1 cellular context compared by ENCODE assay signal in the genomic region with DNA sequence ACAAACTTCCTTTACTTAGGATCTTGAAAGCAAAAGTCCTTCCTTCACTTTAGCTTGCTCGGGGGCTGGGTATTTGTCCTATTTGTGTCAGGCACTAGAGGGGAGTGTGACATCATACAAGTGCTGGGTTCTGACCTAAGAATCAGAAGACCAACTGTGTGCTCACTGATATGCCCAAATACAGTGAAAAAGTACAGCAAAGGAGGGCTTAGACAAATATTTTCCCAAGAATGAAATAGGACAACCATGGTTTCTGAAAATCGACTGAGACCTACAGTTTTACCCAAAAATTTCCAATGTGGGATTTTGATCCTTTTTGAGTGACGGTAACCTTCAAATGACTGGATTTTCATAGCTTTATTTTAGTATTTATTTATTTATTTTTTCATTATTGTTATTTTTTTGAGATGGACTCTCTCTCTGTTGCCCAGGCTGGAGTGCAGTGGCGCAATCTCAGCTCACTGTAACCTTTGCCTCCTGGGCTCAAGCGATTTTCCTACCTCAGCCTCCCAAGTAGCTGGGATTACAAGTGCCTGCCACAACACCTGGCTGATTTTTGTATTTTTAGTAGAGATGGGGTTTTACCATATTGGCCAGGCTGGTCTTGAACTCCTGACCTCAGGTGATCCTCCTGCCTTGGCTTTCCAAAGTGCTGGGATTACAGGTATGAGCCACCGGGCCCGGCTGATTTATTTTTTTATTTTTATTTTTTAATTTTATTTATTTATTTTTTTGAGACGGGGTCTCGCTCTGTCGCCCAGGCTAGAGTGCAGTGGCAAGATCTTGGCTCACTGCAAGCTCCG.
A peak's percentile ranks its signal among the peaks of the same experiment; 100 is the strongest.
TF ChIP-seq lines count a peak whose summit lies in the region.

No MANE protein-coding gene starts in this region.

TF ChIP-seq in IMR-90, 13 proteins besides CTCF, POLR2A, EP300 and RAD21:
- TF ChIP-seq SMC3 (IDR thresholded peaks at IDR 0.05; ENCODE audit: low read depth, low read length), result 0 out of 2 replicates have a peak, but pooled peaks have one; percentile 7
